8 cellular contexts compared by ENCODE assay signal in genomic region chr6:38639498-38640215, GRCh38. TPM values are rescaled to one million over a fixed set of nuclear protein-coding genes. Genes with fewer than 3 reads are reported as not detected.
A peak's percentile ranks its signal among the peaks of the same experiment; 100 is the strongest.
DNase-seq lines count a peak whose midpoint lies in the region; ATAC-seq, FAIRE-seq and TF ChIP-seq lines count a peak whose summit lies in the region.

BTBD9 (minus strand) TSS chr6:38639929.

- H3K4me1 ChIP-seq in A673 (ENCODE audit: insufficient read depth, low read length, poor library complexity, severe bottlenecking), result peaks cover 3% of the 10 kb centered on the region
- peaks cover 4 to 10% of the 10 kb centered on the region in 2 donors for H3K4me1 ChIP-seq in kidney (ENCODE audit: control insufficient read depth in 1 of 2, insufficient read depth in 1 of 2, low read depth in 1 of 2, low read length in 2 of 2)

- DNase-seq in A673 (ENCODE audit: low spot score), result peak; percentile 87
- DNase-seq in NCI-H2196 treated with DMSO at 0.1 percent for 48 hours (lab: John Stamatoyannopoulos, UW; ENCODE audit: unreplicated experiment), result peak; percentile 57
- peak; percentile 65 for DNase-seq in activated CD4-positive, CD25-positive, alpha-beta regulatory T cell treated with anti-CD3 and anti-CD28 coated beads, Interleukin-2, amount 50 U/mL, for 16 hours (ENCODE audit: low read depth, low spot score)
- peak; percentile 77 to 84 for DNase-seq in central memory CD8-positive, alpha-beta T cell (ENCODE audit: low spot score in 2 of 2)
- DNase-seq in kidney, result peak; percentile 93
- peak; percentile 84 for DNase-seq in stimulated activated CD4-positive, alpha-beta T cell treated with anti-CD3 and anti-CD28 coated beads, Interleukin-15, amount 100 ng/mL, for 24 hours

- H3K27me3 Mint-ChIP-seq in central memory CD8-positive, alpha-beta T cell, result no peaks in the 10 kb centered on the region

- intact Hi-C loops in A673 (cut with micrococcal nuclease; ENCODE audit: unreplicated experiment), result no loop called here
- intact Hi-C loops in kidney (cut with DNase I), result no loop called here

- POLR2A ChIA-PET in A673 (lab: Charles Lee; ENCODE audit: low non-redundant PET), result no interaction called here

- peak within 1 kb of the TSS; percentile 86 for H3K27ac ChIP-seq in A673 (ENCODE audit: low read depth, low read length, poor library complexity, severe bottlenecking)
- peak within 1 kb of the TSS; percentile 72 to 95 for H3K27ac ChIP-seq in kidney (ENCODE audit: low read depth in 2 of 2, low read length in 2 of 2)

- H3K36me3 ChIP-seq in A673 (ENCODE audit: insufficient read depth, low read length, poor library complexity, severe bottlenecking), result no peaks in the 10 kb centered on the region
- H3K36me3 ChIP-seq in kidney (ENCODE audit: control insufficient read depth in 1 of 2, insufficient read depth in 2 of 2, low read length in 2 of 2), result no peaks in the 10 kb centered on the region

- peak within 1 kb of the TSS; percentile 94 for H3K27ac Mint-ChIP-seq in central memory CD8-positive, alpha-beta T cell (ENCODE audit: low read depth)

- BruUV-seq in A673 (replicated peaks; lab: Mats Ljungman, UMichigan), result no TSS peak

- peak within 1 kb of the TSS; percentile 85 to 89 for H3K9ac ChIP-seq in kidney (ENCODE audit: low read length in 2 of 2)

- H3K4me3 ChIP-seq in A673 (ENCODE audit: low read depth, low read length, poor library complexity, severe bottlenecking) (peak within 1 kb of the TSS; percentile 78), kidney (ENCODE audit: low read length in 2 of 2) (peak within 1 kb of the TSS; percentile 91 to 98)

- H3K9me3 ChIP-seq in A673 (ENCODE audit: low read depth, low read length, poor library complexity, severe bottlenecking) (no peaks in the 10 kb centered on the region), kidney (ENCODE audit: control insufficient read depth in 1 of 2, low read length in 2 of 2) (no peaks in the 10 kb centered on the region)

- H3K4me3 Mint-ChIP-seq in central memory CD8-positive, alpha-beta T cell, result peak within 1 kb of the TSS; percentile 83

- peaks cover 61% of the 10 kb centered on the region for H3K4me1 Mint-ChIP-seq in central memory CD8-positive, alpha-beta T cell

- TF ChIP-seq CTCF in A673 (conservative IDR thresholded peaks at IDR 0.05; ENCODE audit: low read depth, low read length) (no peak), kidney (IDR thresholded peaks at IDR 0.05; ENCODE audit: borderline replicate concordance, extremely low read depth, insufficient read depth) (no peak)

- peaks cover 11% of the 10 kb centered on the region for H3K36me3 Mint-ChIP-seq in central memory CD8-positive, alpha-beta T cell (ENCODE audit: insufficient read depth)

- H3K9me3 Mint-ChIP-seq in central memory CD8-positive, alpha-beta T cell, result no peaks in the 10 kb centered on the region

- no peaks in the 10 kb centered on the region for H3K27me3 ChIP-seq in A673 (replicated peaks; ENCODE audit: insufficient read depth, low read depth, low read length, poor library complexity)

- ATAC-seq in GM18519 (IDR thresholded peaks at IDR 0.05; ENCODE audit: low FRiP score, unreplicated experiment) (peak; percentile 64), HG03045 (IDR thresholded peaks at IDR 0.05; ENCODE audit: unreplicated experiment) (peak; percentile 81)
- peak; percentile 79 for ATAC-seq in central memory CD8-positive, alpha-beta T cell (replicated peaks; ENCODE audit: extremely low read depth, poor library complexity, severe bottlenecking)

- CTCF ChIA-PET in A673 (lab: Charles Lee), result no interaction called here

- no peak for FAIRE-seq in kidney (lab: Jason Lieb, UNC)

RNA-seq across cellular contexts. Expression of gene BTBD9, which starts in this region (rescaled TPM):
- total RNA-seq in A673 (2021), result 8.0 and 8.7 TPM in 2 replicates
- 29.9 TPM for total RNA-seq in kidney
- polyA plus RNA-seq in kidney (ENCODE audit: insufficient read depth, low read depth, low replicate concordance), result 4.2 TPM

Comparison
In these comparisons a context has a peak if more than half of its experiments do, and no peak if none do; other contexts are left out.
1. Peak in every context shown above with its lines: DNase-seq, ATAC-seq, H3K4me3 ChIP-seq and H3K27ac ChIP-seq.